Comparison of ENCODE assay signal across 1 cellular context in genomic region chr12:131833288-131833895, GRCh38.
TF ChIP-seq lines count a peak whose summit lies in the region.

No MANE protein-coding gene starts in this region.

TF ChIP-seq in HEK293, 187 proteins besides CTCF, POLR2A, EP300 and RAD21 (continued from another document):
- no peak for TF ChIP-seq ZNF518A (tag by site-specific recombination; conservative IDR thresholded peaks at IDR 0.05; ENCODE audit: low read depth)
- no peak for TF ChIP-seq ZNF777 (tag by site-specific recombination; IDR thresholded peaks at IDR 0.05; ENCODE audit: borderline replicate concordance)
- no peak for TF ChIP-seq GLIS1 (tag by site-specific recombination; IDR thresholded peaks at IDR 0.05)
TF ChIP-seq in HEK293: peak in this region for 0.
